In genomic region chr6:41022294-41022693, GRCh38 we compare ENCODE assay signal across 1 cellular context.
TF ChIP-seq lines count a peak whose summit lies in the region.

No MANE protein-coding gene starts in this region.

TF ChIP-seq in SK-N-SH, 30 proteins besides CTCF, POLR2A, EP300 and RAD21 (continued from another document):
- TF ChIP-seq PBX3 (IDR thresholded peaks at IDR 0.05) = peak; percentile 6; the same call in 1 of the 2 replicates
- TF ChIP-seq FOXJ3 (CRISPR knock-in tag; IDR thresholded peaks at IDR 0.05) = 0 out of 2 replicates have a peak, but pooled peaks have one; percentile 18
- TF ChIP-seq NFIC (IDR thresholded peaks at IDR 0.05; ENCODE audit: borderline replicate concordance) = peak; percentile 21; the same call in 1 of the 2 replicates
- peak; percentile 28; the same call in 1 of the 2 replicates for TF ChIP-seq TCF12 (IDR thresholded peaks at IDR 0.05)
- peak; percentile 69 for TF ChIP-seq GATA2 (CRISPR knock-in tag; IDR thresholded peaks at IDR 0.05)
